Comparison of ENCODE assay signal across 11 cellular contexts in the genomic region with DNA sequence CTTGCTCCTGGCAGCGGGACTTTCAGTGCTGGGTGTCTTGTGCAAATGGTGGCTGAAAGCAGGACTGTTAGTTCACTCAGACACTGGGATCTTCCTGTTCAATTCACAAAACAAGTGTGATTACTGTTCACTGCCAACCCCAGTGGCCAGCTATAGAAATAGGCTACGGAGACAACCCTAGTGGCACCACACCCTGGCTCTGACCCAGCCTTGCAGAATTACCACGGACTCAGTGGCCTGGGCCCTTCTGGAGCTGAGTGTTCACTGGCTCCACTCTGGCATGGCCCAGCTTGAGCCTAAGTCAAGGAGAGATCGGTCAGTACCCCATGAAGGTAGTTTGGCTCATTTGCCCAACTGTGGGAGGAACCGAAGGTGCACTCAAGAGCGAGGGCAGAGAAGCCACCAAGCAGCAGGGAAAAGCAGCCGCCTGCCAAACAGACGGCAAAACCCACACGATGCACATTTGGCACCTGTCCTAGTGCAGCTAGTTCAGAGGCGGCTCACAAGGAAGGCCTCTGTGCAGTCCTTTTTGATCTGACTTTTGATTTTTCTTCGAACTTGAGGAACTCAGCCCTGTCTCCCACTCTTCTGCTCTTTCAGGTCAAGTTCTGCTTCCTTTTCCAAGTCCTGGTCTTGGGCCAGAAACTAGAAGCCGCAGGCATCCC. TPM values are rescaled to one million over a fixed set of nuclear protein-coding genes. Genes with fewer than 3 reads are reported as not detected.
DNase-seq lines count a peak whose midpoint lies in the region; ATAC-seq and TF ChIP-seq lines count a peak whose summit lies in the region.
"Had no signal": no experiment of that assay in that cellular context is flagged by ENCODE, and none has a peak within 500 bp of the region (broad histone marks: within the 10 kb centered on the region; RNA-seq: fewer than 3 reads in every experiment).

No MANE protein-coding gene starts in this region.

- peak overlapping the region; percentile 27 for H3K27ac ChIP-seq in neutrophil
- H3K27ac ChIP-seq: adrenal gland, vagina had no signal

- no peak overlapping the region for H3K4me3 ChIP-seq in neutrophil (ENCODE audit: low read depth in 1 of 2, low read length in 1 of 2)
- H3K4me3 ChIP-seq: adrenal gland, MG63, vagina had no signal

- peaks cover 18 to 23% of the 10 kb centered on the region in 2 experiments for H3K4me1 ChIP-seq in neutrophil (ENCODE audit: control insufficient read depth in 1 of 2, insufficient read depth in 1 of 2, low read depth in 1 of 2, low read length in 1 of 2)

- peak overlapping the region; percentile 45 for H3K27ac Mint-ChIP-seq in stimulated activated naive CD8-positive, alpha-beta T cell treated with anti-CD3 and anti-CD28 coated beads, Interleukin-15, Interleukin-2, amounts not matched to agents 100 ng/mL and 50 ng/mL, for 24 hours

- no peak for DNase-seq in stimulated activated naive CD8-positive, alpha-beta T cell treated with anti-CD3 and anti-CD28 coated beads, Interleukin-15, Interleukin-2, amounts not matched to agents 100 U/mL and 50 U/mL, for 24 hours
- no peak for DNase-seq in HuH-7.5 (ENCODE audit: low spot score)
- DNase-seq: adrenal gland, MG63 had no signal

- TF ChIP-seq CTCF in neutrophil (IDR thresholded peaks at IDR 0.05): no peak

- H3K27me3 ChIP-seq in neutrophil: no peaks in the 10 kb centered on the region
- H3K27me3 ChIP-seq: adrenal gland, MG63, vagina had no signal

- no peaks in the 10 kb centered on the region for H3K9me3 ChIP-seq in neutrophil
- H3K9me3 ChIP-seq: adrenal gland, MG63, vagina had no signal

- no peaks in the 10 kb centered on the region for H3K27me3 Mint-ChIP-seq in stimulated activated naive CD8-positive, alpha-beta T cell treated with anti-CD3 and anti-CD28 coated beads, Interleukin-15, Interleukin-2, amounts not matched to agents 100 ng/mL and 50 ng/mL, for 24 hours

- ATAC-seq in stimulated activated naive CD8-positive, alpha-beta T cell treated with anti-CD3 and anti-CD28 coated beads, Interleukin-15, Interleukin-2, amounts not matched to agents 100 U/mL and 50 U/mL, for 24 hours: no peak
- ATAC-seq in esophagus mucosa: peak; percentile 15
- no peak for ATAC-seq in HG02588 (IDR thresholded peaks at IDR 0.05; ENCODE audit: unreplicated experiment)
- ATAC-seq in GM19324 (IDR thresholded peaks at IDR 0.05; ENCODE audit: low FRiP score, unreplicated experiment): no peak
- no peak for ATAC-seq in GM21576 (IDR thresholded peaks at IDR 0.05; ENCODE audit: unreplicated experiment)

- H3K36me3 ChIP-seq in neutrophil: peaks cover 75% of the 10 kb centered on the region

- H3K4me3 Mint-ChIP-seq in stimulated activated naive CD8-positive, alpha-beta T cell treated with anti-CD3 and anti-CD28 coated beads, Interleukin-15, Interleukin-2, amounts not matched to agents 100 ng/mL and 50 ng/mL, for 24 hours: no peak overlapping the region

- H3K36me3 Mint-ChIP-seq in stimulated activated naive CD8-positive, alpha-beta T cell treated with anti-CD3 and anti-CD28 coated beads, Interleukin-15, Interleukin-2, amounts not matched to agents 100 ng/mL and 50 ng/mL, for 24 hours (ENCODE audit: low read depth): peaks cover 50% of the 10 kb centered on the region

- H3K4me1 Mint-ChIP-seq in stimulated activated naive CD8-positive, alpha-beta T cell treated with anti-CD3 and anti-CD28 coated beads, Interleukin-15, Interleukin-2, amounts not matched to agents 100 ng/mL and 50 ng/mL, for 24 hours (ENCODE audit: low read depth): peaks cover 30% of the 10 kb centered on the region

- H3K9me3 Mint-ChIP-seq in stimulated activated naive CD8-positive, alpha-beta T cell treated with anti-CD3 and anti-CD28 coated beads, Interleukin-15, Interleukin-2, amounts not matched to agents 100 ng/mL and 50 ng/mL, for 24 hours: no peaks in the 10 kb centered on the region

RNA-seq across cellular contexts. Expression of a gene that starts 5.9 kb away (rescaled TPM):
- 26.3 TPM for total RNA-seq in esophagus mucosa

RNA-seq across cellular contexts. Expression of a gene that starts 14.1 kb away (rescaled TPM):
- total RNA-seq in esophagus mucosa: 26.5 TPM

RNA-seq across cellular contexts. Expression of a gene that starts 59.9 kb away (rescaled TPM):
- total RNA-seq in esophagus mucosa: 96.5 TPM
